8 cellular contexts compared by ENCODE assay signal in genomic region chr1:25338188-25338981, GRCh38.
A peak's percentile ranks its signal among the peaks of the same experiment; 100 is the strongest.
DNase-seq lines count a peak whose midpoint lies in the region; ATAC-seq and TF ChIP-seq lines count a peak whose summit lies in the region.

Gene TMEM50A (plus strand): TSS chr1:25338334. CDS start chr1:25340487, 2,153 bp downstream.

- TF ChIP-seq POLR2A in GM18951 (IDR thresholded peaks at IDR 0.05; ENCODE audit: extremely low read depth, insufficient read depth, insufficient read length), result peak; percentile 73

- peak; percentile 58 for ATAC-seq in HG03175 (IDR thresholded peaks at IDR 0.05; ENCODE audit: unreplicated experiment)

- TF ChIP-seq CTCF in AG09319 (IDR thresholded peaks at IDR 0.05; ENCODE audit: low read depth, low read length), result no peak

- peak; percentile 62 for DNase-seq in AG09319 (ENCODE audit: extremely low read depth, low read depth)
- peak; percentile 66 for DNase-seq in NCI-H446 treated with DMSO at 0.1 percent for 48 hours (lab: John Stamatoyannopoulos, UW)
- DNase-seq in activated CD4-positive, CD25-positive, alpha-beta regulatory T cell treated with anti-CD3 and anti-CD28 coated beads, Interleukin-2, amount 50 U/mL, for 72 hours, result peak; percentile 91
- DNase-seq in cerebellar cortex (ENCODE audit: low spot score), result peak; percentile 84
- DNase-seq in islet precursor cell, result peak; percentile 96
- peak; percentile 85 to 87 for DNase-seq in stimulated activated CD4-positive, alpha-beta T cell treated with anti-CD3 and anti-CD28 coated beads, Interleukin-15, amount 100 ng/mL, for 1 hour (ENCODE audit: low read depth in 1 of 2, low spot score in 1 of 2)

- in situ Hi-C loops in GM18951 (cut with MboI; ENCODE audit: low sequenced_read_pairs, unreplicated experiment), result no loop called here

Comparison
In these comparisons a context has a peak if more than half of its experiments do, and no peak if none do; other contexts are left out.
1. Peak in every context shown above with its lines: DNase-seq and ATAC-seq.